ENCODE assay signal across 19 cellular contexts in the genomic region with DNA sequence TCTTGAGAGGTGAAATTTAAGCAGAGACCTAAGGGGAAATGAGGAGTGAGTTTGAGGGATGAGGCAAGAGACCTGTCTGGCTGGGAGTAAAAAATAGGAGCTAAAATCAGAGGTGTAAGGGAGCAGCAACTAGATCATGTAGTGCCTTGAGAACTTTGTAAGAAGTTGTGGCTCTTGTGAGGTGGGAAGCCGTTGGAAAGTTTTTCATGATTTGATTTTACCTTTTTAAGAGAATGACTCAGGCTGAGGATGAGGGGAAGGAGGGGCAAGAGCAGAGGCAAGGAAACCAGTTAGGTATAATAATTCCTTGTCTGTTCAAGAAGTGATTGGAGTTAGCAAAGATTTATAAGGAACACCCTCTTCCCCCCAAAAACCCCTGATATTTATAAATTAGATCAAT. TPM values are rescaled to one million over a fixed set of nuclear protein-coding genes. Genes with fewer than 3 reads are reported as not detected.
DNase-seq lines count a peak whose midpoint lies in the region; TF ChIP-seq lines count a peak whose summit lies in the region.
"Had no signal": no experiment of that assay in that cellular context is flagged by ENCODE, and none has a peak within 500 bp of the region (broad histone marks: within the 10 kb centered on the region; RNA-seq: fewer than 3 reads in every experiment).

No MANE protein-coding gene starts in this region.

- in situ Hi-C loops in Caki2 (cut with HindIII; ENCODE audit: low pct_unique_long_range_greater_than_20kb, low sequenced_read_pairs), result no loop called here

- H3K9me3 Mint-ChIP-seq in chondrocyte (ENCODE audit: low read depth), result no peaks in the 10 kb centered on the region
- peaks cover 3% of the 10 kb centered on the region for H3K9me3 Mint-ChIP-seq in neural crest cell
- H3K9me3 Mint-ChIP-seq: activated CD4-positive, alpha-beta memory T cell treated with anti-CD3 and anti-CD28 coated beads for 36 hours; activated naive CD4-positive, alpha-beta T cell treated with anti-CD3 and anti-CD28 coated beads, Interleukin-2, amount 50 U/mL, for 24 hours; dendritic cell treated with granulocyte-macrophage colony-stimulating factor and Interleukin-4, amounts not matched to agents 40 ng/mL and 50 ng/mL, for 4 days had no signal

- DNase-seq in Caki2 (ENCODE audit: low read depth) (peak; percentile 2), M059J (ENCODE audit: low read depth) (peak; percentile 51), chondrocyte (ENCODE audit: low spot score) (no peak), neural crest cell (ENCODE audit: low read depth, low spot score) (no peak), NCI-H526 treated with DMSO at 0.1 percent for 48 hours (lab: John Stamatoyannopoulos, UW) (no peak), occipital lobe (lab: John Stamatoyannopoulos, UW) (no peak)
- DNase-seq in activated CD4-positive, alpha-beta T cell treated with anti-CD3 and anti-CD28 coated beads, Interleukin-2, amount 50 U/mL, for 1 hour, result no peak
- DNase-seq: activated CD4-positive, alpha-beta memory T cell treated with anti-CD3 and anti-CD28 coated beads for 36 hours; GM23248; midbrain; NCI-H510A treated with DMSO at 0.1 percent for 48 hours; retina; Right ventricle myocardium superior; stimulated activated CD4-positive, alpha-beta T cell treated with anti-CD3 and anti-CD28 coated beads, Interleukin-12 subunit alpha, Interleukin-12 subunit beta, amount 100 ng/mL, for 4 hours; stimulated activated CD8-positive, alpha-beta memory T cell treated with anti-CD3 and anti-CD28 coated beads, Interleukin-4, amount 100 ng/mL, for 48 hours had no signal

- H3K4me3 Mint-ChIP-seq in chondrocyte (ENCODE audit: unreplicated experiment) (no peak overlapping the region), neural crest cell (no peak overlapping the region)
- H3K4me3 Mint-ChIP-seq: activated CD4-positive, alpha-beta memory T cell treated with anti-CD3 and anti-CD28 coated beads for 36 hours; activated naive CD4-positive, alpha-beta T cell treated with anti-CD3 and anti-CD28 coated beads, Interleukin-2, amount 50 U/mL, for 24 hours; brain; dendritic cell treated with granulocyte-macrophage colony-stimulating factor and Interleukin-4, amounts not matched to agents 40 ng/mL and 50 ng/mL, for 4 days; neural progenitor cell had no signal

- no peaks in the 10 kb centered on the region for H3K27me3 Mint-ChIP-seq in chondrocyte (ENCODE audit: low read depth)
- no peaks in the 10 kb centered on the region for H3K27me3 Mint-ChIP-seq in neural crest cell (ENCODE audit: low read depth)
- H3K27me3 Mint-ChIP-seq: activated CD4-positive, alpha-beta memory T cell treated with anti-CD3 and anti-CD28 coated beads for 36 hours; activated naive CD4-positive, alpha-beta T cell treated with anti-CD3 and anti-CD28 coated beads, Interleukin-2, amount 50 U/mL, for 24 hours; brain; dendritic cell treated with granulocyte-macrophage colony-stimulating factor and Interleukin-4, amounts not matched to agents 40 ng/mL and 50 ng/mL, for 4 days had no signal

- H3K36me3 Mint-ChIP-seq in chondrocyte (ENCODE audit: low read depth), result no peaks in the 10 kb centered on the region
- peaks cover 14% of the 10 kb centered on the region for H3K36me3 Mint-ChIP-seq in neural crest cell (ENCODE audit: low read depth)
- H3K36me3 Mint-ChIP-seq: activated CD4-positive, alpha-beta memory T cell treated with anti-CD3 and anti-CD28 coated beads for 36 hours had no signal

- H3K4me1 Mint-ChIP-seq in chondrocyte (ENCODE audit: low read depth) (peaks cover 5% of the 10 kb centered on the region), neural crest cell (peaks cover 9% of the 10 kb centered on the region)
- H3K4me1 Mint-ChIP-seq: brain, neural progenitor cell had no signal

- no peak for TF ChIP-seq CTCF in chondrocyte (IDR thresholded peaks at IDR 0.05)
- no peak for TF ChIP-seq CTCF in neural crest cell (conservative IDR thresholded peaks at IDR 0.05)

- peak overlapping the region; percentile 39 for H3K27ac Mint-ChIP-seq in chondrocyte (ENCODE audit: unreplicated experiment)
- H3K27ac Mint-ChIP-seq in neural crest cell (ENCODE audit: unreplicated experiment), result peak overlapping the region; percentile 1
- H3K27ac Mint-ChIP-seq: activated CD4-positive, alpha-beta memory T cell treated with anti-CD3 and anti-CD28 coated beads for 36 hours; activated naive CD4-positive, alpha-beta T cell treated with anti-CD3 and anti-CD28 coated beads, Interleukin-2, amount 50 U/mL, for 24 hours; dendritic cell treated with granulocyte-macrophage colony-stimulating factor and Interleukin-4, amounts not matched to agents 40 ng/mL and 50 ng/mL, for 4 days; neural progenitor cell had no signal

RNA-seq across cellular contexts. Expression of gene QSER1, which starts 25.8 kb away (rescaled TPM):
- 5.0 and 5.7 TPM in 2 replicates for total RNA-seq in Caki2 (2014; rRNA removed; shearing (Covaris generic); ENCODE audit: low replicate concordance)
- total RNA-seq in M059J (2014; rRNA removed; shearing (Covaris generic)), result 17.7 and 30.1 TPM in 2 replicates
- total RNA-seq in chondrocyte (19.9 to 24.2 TPM (median 21.3 TPM) in 3 replicates), neural crest cell (59.4 and 65.7 TPM in 2 replicates), occipital lobe (66.8 TPM)

Comparison
In these comparisons a context has a peak if more than half of its experiments do, and no peak if none do; other contexts are left out.
1. DNase-seq: peak in Caki2 (single experiment) and M059J (single experiment); none in chondrocyte (single experiment), neural crest cell (single experiment), NCI-H526 treated with DMSO at 0.1 percent for 48 hours (single experiment), activated CD4-positive, alpha-beta T cell treated with anti-CD3 and anti-CD28 coated beads, Interleukin-2, amount 50 U/mL, for 1 hour (single experiment) and occipital lobe (single experiment).